1 cellular context compared by ENCODE assay signal in the genomic region with DNA sequence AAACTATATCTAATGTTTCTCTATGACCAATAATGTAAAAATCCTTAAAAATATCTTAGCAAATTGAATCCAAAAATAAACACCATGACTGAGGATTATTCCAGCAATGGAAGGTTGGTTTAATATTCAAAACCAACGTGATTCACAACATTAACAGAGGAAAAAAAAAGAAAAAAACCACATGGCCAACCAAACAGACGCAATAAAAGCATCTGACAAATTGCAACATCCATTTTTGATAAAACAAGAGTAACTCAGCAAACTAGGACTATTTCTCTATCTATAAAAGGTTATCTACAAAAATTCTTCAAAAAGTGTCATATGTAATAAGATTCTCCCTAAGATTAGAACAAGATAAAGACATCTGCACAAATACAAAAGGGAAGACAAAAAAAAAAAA.
TF ChIP-seq lines count a peak whose summit lies in the region.

No MANE protein-coding gene starts in this region.

TF ChIP-seq in SK-N-SH, 30 proteins besides CTCF, POLR2A, EP300 and RAD21:
- TF ChIP-seq, protein P1, sequence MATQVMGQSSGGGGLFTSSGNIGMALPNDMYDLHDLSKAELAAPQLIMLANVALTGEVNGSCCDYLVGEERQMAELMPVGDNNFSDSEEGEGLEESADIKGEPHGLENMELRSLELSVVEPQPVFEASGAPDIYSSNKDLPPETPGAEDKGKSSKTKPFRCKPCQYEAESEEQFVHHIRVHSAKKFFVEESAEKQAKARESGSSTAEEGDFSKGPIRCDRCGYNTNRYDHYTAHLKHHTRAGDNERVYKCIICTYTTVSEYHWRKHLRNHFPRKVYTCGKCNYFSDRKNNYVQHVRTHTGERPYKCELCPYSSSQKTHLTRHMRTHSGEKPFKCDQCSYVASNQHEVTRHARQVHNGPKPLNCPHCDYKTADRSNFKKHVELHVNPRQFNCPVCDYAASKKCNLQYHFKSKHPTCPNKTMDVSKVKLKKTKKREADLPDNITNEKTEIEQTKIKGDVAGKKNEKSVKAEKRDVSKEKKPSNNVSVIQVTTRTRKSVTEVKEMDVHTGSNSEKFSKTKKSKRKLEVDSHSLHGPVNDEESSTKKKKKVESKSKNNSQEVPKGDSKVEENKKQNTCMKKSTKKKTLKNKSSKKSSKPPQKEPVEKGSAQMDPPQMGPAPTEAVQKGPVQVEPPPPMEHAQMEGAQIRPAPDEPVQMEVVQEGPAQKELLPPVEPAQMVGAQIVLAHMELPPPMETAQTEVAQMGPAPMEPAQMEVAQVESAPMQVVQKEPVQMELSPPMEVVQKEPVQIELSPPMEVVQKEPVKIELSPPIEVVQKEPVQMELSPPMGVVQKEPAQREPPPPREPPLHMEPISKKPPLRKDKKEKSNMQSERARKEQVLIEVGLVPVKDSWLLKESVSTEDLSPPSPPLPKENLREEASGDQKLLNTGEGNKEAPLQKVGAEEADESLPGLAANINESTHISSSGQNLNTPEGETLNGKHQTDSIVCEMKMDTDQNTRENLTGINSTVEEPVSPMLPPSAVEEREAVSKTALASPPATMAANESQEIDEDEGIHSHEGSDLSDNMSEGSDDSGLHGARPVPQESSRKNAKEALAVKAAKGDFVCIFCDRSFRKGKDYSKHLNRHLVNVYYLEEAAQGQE (IDR thresholded peaks at IDR 0.05; ENCODE audit: low read depth, low read length): no peak
- TF ChIP-seq ZBTB33 (IDR thresholded peaks at IDR 0.05; ENCODE audit: borderline replicate concordance, low read depth) (no peak), FOXM1 (IDR thresholded peaks at IDR 0.05; ENCODE audit: low read depth) (no peak), FOXJ3 (CRISPR knock-in tag; IDR thresholded peaks at IDR 0.05) (no peak), NRF1 (IDR thresholded peaks at IDR 0.05; ENCODE audit: low read depth, low read length) (no peak), GATA2 (CRISPR knock-in tag; IDR thresholded peaks at IDR 0.05) (no peak), RFX5 (IDR thresholded peaks at IDR 0.05; ENCODE audit: low read length) (no peak), TCF12 (IDR thresholded peaks at IDR 0.05) (no peak), PBX3 (IDR thresholded peaks at IDR 0.05) (no peak), CHD2 (IDR thresholded peaks at IDR 0.05; ENCODE audit: low read length, partially characterized antibody) (no peak)
